1 cellular context compared by ENCODE assay signal in genomic region chr12:47820631-47821345, GRCh38.
TF ChIP-seq lines count a peak whose summit lies in the region.

No MANE protein-coding gene starts in this region.

TF ChIP-seq in HepG2, 621 proteins besides CTCF, POLR2A, EP300 and RAD21 (continued from another document and continues in another):
- TF ChIP-seq MTERF4 (CRISPR knock-in tag; IDR thresholded peaks at IDR 0.05): no peak
- no peak for TF ChIP-seq ZNF432 (CRISPR knock-in tag; IDR thresholded peaks at IDR 0.05; ENCODE audit: borderline replicate concordance)
- no peak for TF ChIP-seq ZNF576 (CRISPR knock-in tag; IDR thresholded peaks at IDR 0.05)
- no peak for TF ChIP-seq SP1 (IDR thresholded peaks at IDR 0.05)
- no peak for TF ChIP-seq SP1 (CRISPR knock-in tag; IDR thresholded peaks at IDR 0.05)
- TF ChIP-seq MEIS1 (CRISPR knock-in tag; IDR thresholded peaks at IDR 0.05; ENCODE audit: borderline replicate concordance): no peak
- TF ChIP-seq ZNF710 (CRISPR knock-in tag; IDR thresholded peaks at IDR 0.05; ENCODE audit: borderline replicate concordance): peak; percentile 70
- TF ChIP-seq KLF16 (CRISPR knock-in tag; IDR thresholded peaks at IDR 0.05): no peak
- TF ChIP-seq KMT2A (CRISPR knock-in tag; IDR thresholded peaks at IDR 0.05): 0 out of 2 replicates have a peak, but pooled peaks have one; percentile 27
- TF ChIP-seq ZNF224 (CRISPR knock-in tag; IDR thresholded peaks at IDR 0.05): no peak
- TF ChIP-seq ZNF580 (CRISPR knock-in tag; IDR thresholded peaks at IDR 0.05; ENCODE audit: borderline replicate concordance, low read depth): no peak
- TF ChIP-seq ARID5B (CRISPR knock-in tag; IDR thresholded peaks at IDR 0.05): 0 out of 2 replicates have a peak, but pooled peaks have one; percentile 19
- no peak for TF ChIP-seq SP2 (CRISPR knock-in tag; IDR thresholded peaks at IDR 0.05)
- TF ChIP-seq TRAFD1 (CRISPR knock-in tag; IDR thresholded peaks at IDR 0.05; ENCODE audit: borderline replicate concordance): no peak
- TF ChIP-seq JUNB (CRISPR knock-in tag; IDR thresholded peaks at IDR 0.05; ENCODE audit: borderline replicate concordance): peak; percentile 69; the same call in 1 of the 2 replicates
- TF ChIP-seq PCBP2 (optimal IDR thresholded peaks at IDR 0.05; ENCODE audit: low read depth, low read length, poor library complexity, severe bottlenecking): peak; percentile 87
- no peak for TF ChIP-seq KIAA2018 (CRISPR knock-in tag; IDR thresholded peaks at IDR 0.05; ENCODE audit: borderline replicate concordance)
- TF ChIP-seq LRRFIP1 (CRISPR knock-in tag; conservative IDR thresholded peaks at IDR 0.05): no peak
- TF ChIP-seq ZNF546 (CRISPR knock-in tag; conservative IDR thresholded peaks at IDR 0.05): no peak
- no peak for TF ChIP-seq GLMP (CRISPR knock-in tag; IDR thresholded peaks at IDR 0.05; ENCODE audit: borderline replicate concordance)
- TF ChIP-seq ZNF281 (CRISPR knock-in tag; IDR thresholded peaks at IDR 0.05; ENCODE audit: borderline replicate concordance): no peak
- 0 out of 2 replicates have a peak, but pooled peaks have one; percentile 1 for TF ChIP-seq ARNT2 (CRISPR knock-in tag; IDR thresholded peaks at IDR 0.05; ENCODE audit: low read depth)
- no peak for TF ChIP-seq FOXM1 (CRISPR knock-in tag; IDR thresholded peaks at IDR 0.05)
- no peak for TF ChIP-seq HNRNPUL1 (IDR thresholded peaks at IDR 0.05; ENCODE audit: low read depth, low read length)
- TF ChIP-seq CBFB (CRISPR knock-in tag; IDR thresholded peaks at IDR 0.05): no peak
- TF ChIP-seq ZNF382 (CRISPR knock-in tag; IDR thresholded peaks at IDR 0.05; ENCODE audit: borderline replicate concordance): no peak
- 0 out of 2 replicates have a peak, but pooled peaks have one; percentile 10 for TF ChIP-seq ZNF556 (CRISPR knock-in tag; IDR thresholded peaks at IDR 0.05; ENCODE audit: borderline replicate concordance)
